10 cellular contexts compared by ENCODE assay signal in genomic region chr1:248277876-248278275, GRCh38. TPM values are rescaled to one million over a fixed set of nuclear protein-coding genes. Genes with fewer than 3 reads are reported as not detected.
"Had no signal": no experiment of that assay in that cellular context is flagged by ENCODE, and none has a peak within 500 bp of the region (broad histone marks: within the 10 kb centered on the region; RNA-seq: fewer than 3 reads in every experiment).

Gene OR2T33 (minus strand): TSS chr1:248277976. CDS start chr1:248273814, 4,162 bp downstream.

- H3K9me3 ChIP-seq: HAP-1 had no signal

- H3K27ac Mint-ChIP-seq: GM23338, H9, HFFc6 had no signal

- H3K4me1 ChIP-seq: HAP-1 had no signal

- H3K4me3 ChIP-seq: GM23248, GM23338, HAP-1 had no signal

- H3K27ac ChIP-seq: GM23248 had no signal

- DNase-seq: GM23248, GOT3, H7, H9, HCEC 1CT, HFFc6 had no signal

- ATAC-seq: GM23338, HCT116 had no signal

- H3K36me3 ChIP-seq: HAP-1 had no signal

- H3K9ac ChIP-seq: GM23248 had no signal

RNA-seq across cellular contexts. Expression of gene OR2T33, which starts in this region (rescaled TPM):
- total RNA-seq: GM23248, H1, H7, H9 had no signal
- polyA plus RNA-seq: GM23248, H1 had no signal
